ENCODE assay signal across 6 cellular contexts in the genomic region with DNA sequence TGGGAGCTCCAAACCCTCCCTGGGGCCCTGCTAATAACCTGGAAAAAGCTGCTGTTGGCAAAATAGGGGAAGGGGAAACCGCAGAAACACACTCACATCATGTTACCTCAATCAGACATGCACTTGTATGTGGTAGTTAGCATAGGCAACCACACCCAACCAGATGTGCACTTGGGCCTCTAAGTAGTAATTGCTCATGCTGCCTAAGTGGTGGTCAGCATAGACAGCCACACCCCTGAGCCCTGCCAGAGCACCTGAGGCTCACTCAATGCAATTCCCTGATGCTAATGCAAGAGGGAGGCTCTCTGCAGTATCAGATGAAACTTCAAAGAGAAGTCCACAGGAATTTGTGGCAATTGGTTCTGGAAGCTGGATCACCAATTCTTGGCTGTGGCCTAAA.
"Had no signal": no experiment of that assay in that cellular context is flagged by ENCODE, and none has a peak within 500 bp of the region (broad histone marks: within the 10 kb centered on the region; RNA-seq: fewer than 3 reads in every experiment).

No MANE protein-coding gene starts in this region.

- DNase-seq: H7, IMR-90 had no signal

- ATAC-seq: GM23338, HCT116, K562 had no signal

- H3K4me1 ChIP-seq: HAP-1 had no signal

- H3K4me3 ChIP-seq: GM23338, HAP-1, K562 had no signal
